In genomic region chr10:73799899-73800559, GRCh38 we compare ENCODE assay signal across 21 cellular contexts. TPM values are rescaled to one million over a fixed set of nuclear protein-coding genes. Genes with fewer than 3 reads are reported as not detected.
A peak's percentile ranks its signal among the peaks of the same experiment; 100 is the strongest.
DNase-seq lines count a peak whose midpoint lies in the region; ATAC-seq and TF ChIP-seq lines count a peak whose summit lies in the region.
"Had no signal": no experiment of that assay in that cellular context is flagged by ENCODE, and none has a peak within 500 bp of the region (broad histone marks: within the 10 kb centered on the region; RNA-seq: fewer than 3 reads in every experiment).

No MANE protein-coding gene starts in this region.

- peak overlapping the region; percentile 21 for H3K27ac Mint-ChIP-seq in activated T-cell treated with anti-CD3 and anti-CD28 coated beads, Interleukin-2, amount 50 U/mL, for 72 hours
- H3K27ac Mint-ChIP-seq in effector memory CD8-positive, alpha-beta T cell, result peak overlapping the region; percentile 58 to 85
- no peak overlapping the region for H3K27ac Mint-ChIP-seq in activated CD4-positive, alpha-beta T cell treated with anti-CD3 and anti-CD28 coated beads for 36 hours
- H3K27ac Mint-ChIP-seq: activated naive CD8-positive, alpha-beta T cell treated with anti-CD3 and anti-CD28 coated beads, Interleukin-2, amount 50 U/mL, for 24 hours; WTC11 had no signal

- no peaks in the 10 kb centered on the region for H3K9me3 ChIP-seq in Panc1 (ENCODE audit: control insufficient read depth, insufficient read depth, low read depth, low read length)
- no peaks in the 10 kb centered on the region for H3K9me3 ChIP-seq in suprapubic skin
- H3K9me3 ChIP-seq: left lung, SJSA1 had no signal

- TF ChIP-seq EP300 in suprapubic skin (IDR thresholded peaks at IDR 0.05), result no peak

- POLR2A ChIA-PET in Panc1 (lab: Charles Lee), result no interaction called here
- POLR2A ChIA-PET in activated CD4-positive, alpha-beta T cell treated with anti-CD3 and anti-CD28 coated beads for 36 hours (lab: Charles Lee), result interaction anchor here (1.0 to 1.9 kb wide), 2 partner anchors 10 to 29 kb away, joined by 3 to 7 read pairs; no protein-coding TSS in a partner anchor

- H3K4me1 ChIP-seq in Panc1 (ENCODE audit: control insufficient read depth, insufficient read depth, low read length) (no peaks in the 10 kb centered on the region), suprapubic skin (peaks cover 17% of the 10 kb centered on the region)
- H3K4me1 ChIP-seq: SJSA1 had no signal

- CTCF ChIA-PET in Panc1 (lab: Charles Lee), result no interaction called here
- CTCF ChIA-PET in activated CD4-positive, alpha-beta T cell treated with anti-CD3 and anti-CD28 coated beads for 36 hours (lab: Charles Lee), result no interaction called here

- H3K9me3 Mint-ChIP-seq in activated T-cell treated with anti-CD3 and anti-CD28 coated beads, Interleukin-2, amount 50 U/mL, for 72 hours, result no peaks in the 10 kb centered on the region
- no peaks in the 10 kb centered on the region for H3K9me3 Mint-ChIP-seq in effector memory CD8-positive, alpha-beta T cell
- H3K9me3 Mint-ChIP-seq in activated CD4-positive, alpha-beta T cell treated with anti-CD3 and anti-CD28 coated beads for 36 hours (ENCODE audit: low read depth), result no peaks in the 10 kb centered on the region
- H3K9me3 Mint-ChIP-seq: activated naive CD8-positive, alpha-beta T cell treated with anti-CD3 and anti-CD28 coated beads, Interleukin-2, amount 50 U/mL, for 24 hours; dendritic cell treated with granulocyte-macrophage colony-stimulating factor and Interleukin-4, amounts not matched to agents 40 ng/mL and 50 ng/mL, for 4 days; WTC11 had no signal

- H3K27me3 ChIP-seq in Panc1 (ENCODE audit: control insufficient read depth, insufficient read depth, low read length) (no peaks in the 10 kb centered on the region), suprapubic skin (no peaks in the 10 kb centered on the region)
- H3K27me3 ChIP-seq: left lung, SJSA1 had no signal

- intact Hi-C loops in Panc1 (cut with micrococcal nuclease; ENCODE audit: unreplicated experiment), result no loop called here
- intact Hi-C loops in sciatic nerve (cut with DNase I), result no loop called here
- intact Hi-C loops in activated CD4-positive, alpha-beta T cell treated with anti-CD3 and anti-CD28 coated beads for 36 hours (cut with DNase I, micrococcal nuclease), result no loop called here

- no peak for TF ChIP-seq CTCF in Panc1 (IDR thresholded peaks at IDR 0.05)
- TF ChIP-seq CTCF in suprapubic skin (IDR thresholded peaks at IDR 0.05), result no peak

- BruUV-seq in Panc1 (replicated peaks; lab: Mats Ljungman, UMichigan), result no TSS peak

- H3K4me1 Mint-ChIP-seq in activated T-cell treated with anti-CD3 and anti-CD28 coated beads, Interleukin-2, amount 50 U/mL, for 72 hours (ENCODE audit: low read depth), result peaks cover 19% of the 10 kb centered on the region
- peaks cover 4 to 10% of the 10 kb centered on the region in 2 donors for H3K4me1 Mint-ChIP-seq in effector memory CD8-positive, alpha-beta T cell (ENCODE audit: low read depth in 2 of 2)
- H3K4me1 Mint-ChIP-seq in activated CD4-positive, alpha-beta T cell treated with anti-CD3 and anti-CD28 coated beads for 36 hours, result peaks cover 10% of the 10 kb centered on the region
- H3K4me1 Mint-ChIP-seq: WTC11 had no signal

- H3K36me3 Mint-ChIP-seq in activated T-cell treated with anti-CD3 and anti-CD28 coated beads, Interleukin-2, amount 50 U/mL, for 72 hours (ENCODE audit: insufficient read depth in 2 of 2), result peaks cover 7 to 27% of the 10 kb centered on the region in 2 donors
- peaks cover 82% of the 10 kb centered on the region for H3K36me3 Mint-ChIP-seq in effector memory CD8-positive, alpha-beta T cell (ENCODE audit: insufficient read depth)
- H3K36me3 Mint-ChIP-seq in activated CD4-positive, alpha-beta T cell treated with anti-CD3 and anti-CD28 coated beads for 36 hours (ENCODE audit: low read depth), result peaks cover 39% of the 10 kb centered on the region

- H3K36me3 ChIP-seq in Panc1 (ENCODE audit: control insufficient read depth, insufficient read depth, low read length), result peaks cover 11% of the 10 kb centered on the region
- peaks cover 100% of the 10 kb centered on the region for H3K36me3 ChIP-seq in suprapubic skin

- no peak overlapping the region for H3K27ac ChIP-seq in Panc1 (ENCODE audit: low read length)
- no peak overlapping the region for H3K27ac ChIP-seq in suprapubic skin
- H3K27ac ChIP-seq: HL-60, left lung, PC-9, SJSA1 had no signal

- no peak overlapping the region for H3K4me3 Mint-ChIP-seq in activated T-cell treated with anti-CD3 and anti-CD28 coated beads, Interleukin-2, amount 50 U/mL, for 72 hours
- no peak overlapping the region for H3K4me3 Mint-ChIP-seq in effector memory CD8-positive, alpha-beta T cell
- no peak overlapping the region for H3K4me3 Mint-ChIP-seq in activated CD4-positive, alpha-beta T cell treated with anti-CD3 and anti-CD28 coated beads for 36 hours
- H3K4me3 Mint-ChIP-seq: activated naive CD8-positive, alpha-beta T cell treated with anti-CD3 and anti-CD28 coated beads, Interleukin-2, amount 50 U/mL, for 24 hours; dendritic cell treated with granulocyte-macrophage colony-stimulating factor and Interleukin-4, amounts not matched to agents 40 ng/mL and 50 ng/mL, for 4 days; WTC11 had no signal

- H3K4me3 ChIP-seq in Panc1 (ENCODE audit: low read depth in 2 of 2, low read length in 2 of 2) (no peak overlapping the region), suprapubic skin (no peak overlapping the region)
- H3K4me3 ChIP-seq: left lung, PC-9, SJSA1 had no signal

- ATAC-seq in activated T-cell treated with anti-CD3 and anti-CD28 coated beads, Interleukin-2, amount 50 U/mL, for 72 hours (replicated peaks in 1 of 2), result no peak
- peak; percentile 24 for ATAC-seq in Panc1
- ATAC-seq in effector memory CD8-positive, alpha-beta T cell (replicated peaks), result peak; percentile 9
- ATAC-seq in sciatic nerve, result peak; percentile 11
- no peak for ATAC-seq in activated CD4-positive, alpha-beta T cell treated with anti-CD3 and anti-CD28 coated beads for 36 hours
- no peak for ATAC-seq in GM18873 (IDR thresholded peaks at IDR 0.05; ENCODE audit: low FRiP score, unreplicated experiment)
- ATAC-seq: left lung, WTC11 had no signal

- in situ Hi-C loops in Panc1 (cut with HindIII; ENCODE audit: low pct_unique_long_range_greater_than_20kb, low sequenced_read_pairs), result no loop called here

- 72% methylated on average over 9 of the region's 9 CpGs for WGBS in suprapubic skin

- no peak for TF ChIP-seq POLR2A in suprapubic skin (IDR thresholded peaks at IDR 0.05)

- H3K27me3 Mint-ChIP-seq in activated T-cell treated with anti-CD3 and anti-CD28 coated beads, Interleukin-2, amount 50 U/mL, for 72 hours (ENCODE audit: low read depth), result no peaks in the 10 kb centered on the region
- no peaks in the 10 kb centered on the region for H3K27me3 Mint-ChIP-seq in effector memory CD8-positive, alpha-beta T cell
- H3K27me3 Mint-ChIP-seq in activated CD4-positive, alpha-beta T cell treated with anti-CD3 and anti-CD28 coated beads for 36 hours, result no peaks in the 10 kb centered on the region
- H3K27me3 Mint-ChIP-seq: activated naive CD8-positive, alpha-beta T cell treated with anti-CD3 and anti-CD28 coated beads, Interleukin-2, amount 50 U/mL, for 24 hours; dendritic cell treated with granulocyte-macrophage colony-stimulating factor and Interleukin-4, amounts not matched to agents 40 ng/mL and 50 ng/mL, for 4 days had no signal

- no peak for DNase-seq in activated T-cell treated with anti-CD3 and anti-CD28 coated beads, Interleukin-2, amount 50 U/mL, for 72 hours
- no peak for DNase-seq in activated T-cell treated with anti-CD3 and anti-CD28 coated beads, Interleukin-2, amount 50 U/mL, for 48 hours
- no peak for DNase-seq in Panc1 (ENCODE audit: low read depth, low spot score)
- no peak for DNase-seq in effector memory CD8-positive, alpha-beta T cell
- peak; percentile 57 for DNase-seq in sciatic nerve (ENCODE audit: low spot score)
- no peak for DNase-seq in activated CD4-positive, alpha-beta T cell treated with anti-CD3 and anti-CD28 coated beads for 36 hours
- no peak for DNase-seq in suprapubic skin (ENCODE audit: low spot score in 2 of 2)
- DNase-seq: activated naive CD8-positive, alpha-beta T cell treated with anti-CD3 and anti-CD28 coated beads, Interleukin-2, amount 50 U/mL, for 24 hours; EL; KBM-7; left lung; NCI-H146; NCI-H2227 treated with DMSO at 0.1 percent for 48 hours; NCI-H82; stimulated activated CD4-positive, alpha-beta T cell treated with anti-CD3 and anti-CD28 coated beads, Interleukin-12 subunit alpha, Interleukin-12 subunit beta, amount 100 ng/mL, for 4 hours had no signal

RNA-seq across cellular contexts. Expression of gene NDST2, which starts 11.4 kb away (rescaled TPM):
- total RNA-seq in activated T-cell treated with anti-CD3 and anti-CD28 coated beads, Interleukin-2, amount 50 U/mL, for 72 hours, result 100 to 1,000 TPM; 120 to 127 TPM
- total RNA-seq in Panc1 (2021; ENCODE audit: unreplicated experiment) (49.0 TPM), sciatic nerve (32.9 TPM), suprapubic skin (10 to 100 TPM; 27.4 to 56.5 (median 37.6) TPM)
- polyA plus RNA-seq in Panc1 (2012; ENCODE audit: insufficient read length), result 49.6 TPM
- total RNA-seq in activated CD4-positive, alpha-beta T cell treated with anti-CD3 and anti-CD28 coated beads for 36 hours, result 10 to 100 TPM; 54.7 to 65.0 TPM

RNA-seq across cellular contexts. Expression of gene ZSWIM8, which starts 14.6 kb away (rescaled TPM):
- 10 to 100 TPM; 72.0 to 81.3 TPM for total RNA-seq in activated T-cell treated with anti-CD3 and anti-CD28 coated beads, Interleukin-2, amount 50 U/mL, for 72 hours
- 109 TPM for total RNA-seq in Panc1 (2021; ENCODE audit: unreplicated experiment)
- 126 TPM for polyA plus RNA-seq in Panc1 (2012; ENCODE audit: insufficient read length)
- 99.1 TPM for total RNA-seq in sciatic nerve
- total RNA-seq in activated CD4-positive, alpha-beta T cell treated with anti-CD3 and anti-CD28 coated beads for 36 hours, result 10 to 100 TPM; 40.1 to 67.3 TPM
- 100 to 1,000 TPM in 3 of 4 donors, 10 to 100 TPM in 1; 86.4 to 203 (median 121) TPM for total RNA-seq in suprapubic skin

RNA-seq across cellular contexts. Expression of gene CHCHD1, which starts 18.2 kb away (rescaled TPM):
- total RNA-seq in activated T-cell treated with anti-CD3 and anti-CD28 coated beads, Interleukin-2, amount 50 U/mL, for 72 hours, result 10 to 100 TPM; 22.5 to 23.5 TPM
- total RNA-seq in Panc1 (2021; ENCODE audit: unreplicated experiment) (41.2 TPM), sciatic nerve (13.2 TPM), suprapubic skin (10 to 100 TPM; 12.7 to 26.0 (median 22.5) TPM)
- 71.5 TPM for polyA plus RNA-seq in Panc1 (2012; ENCODE audit: insufficient read length)
- total RNA-seq in activated CD4-positive, alpha-beta T cell treated with anti-CD3 and anti-CD28 coated beads for 36 hours, result 10 to 100 TPM; 12.7 to 37.1 TPM

RNA-seq across cellular contexts. Expression of gene SEC24C, which starts 55.9 kb away (rescaled TPM):
- 100 to 1,000 TPM; 105 to 119 TPM for total RNA-seq in activated T-cell treated with anti-CD3 and anti-CD28 coated beads, Interleukin-2, amount 50 U/mL, for 72 hours
- total RNA-seq in Panc1 (2021; ENCODE audit: unreplicated experiment), result 113 TPM
- polyA plus RNA-seq in Panc1 (2012; ENCODE audit: insufficient read length), result 95.8 TPM
- total RNA-seq in sciatic nerve, result 53.6 TPM
- 10 to 100 TPM; 84.6 to 88.2 TPM for total RNA-seq in activated CD4-positive, alpha-beta T cell treated with anti-CD3 and anti-CD28 coated beads for 36 hours
- 10 to 100 TPM; 68.8 to 74.4 (median 70.8) TPM for total RNA-seq in suprapubic skin

Comparison
In these comparisons a context has a peak if more than half of its experiments do, and no peak if none do; other contexts are left out.
1. ATAC-seq: peak in Panc1 (single experiment), effector memory CD8-positive, alpha-beta T cell (single experiment) and sciatic nerve (single experiment); none in activated T-cell treated with anti-CD3 and anti-CD28 coated beads, Interleukin-2, amount 50 U/mL, for 72 hours (0 of 2), activated CD4-positive, alpha-beta T cell treated with anti-CD3 and anti-CD28 coated beads for 36 hours (single experiment) and GM18873 (single experiment).